ENCODE assay signal across 10 cellular contexts in the genomic region with DNA sequence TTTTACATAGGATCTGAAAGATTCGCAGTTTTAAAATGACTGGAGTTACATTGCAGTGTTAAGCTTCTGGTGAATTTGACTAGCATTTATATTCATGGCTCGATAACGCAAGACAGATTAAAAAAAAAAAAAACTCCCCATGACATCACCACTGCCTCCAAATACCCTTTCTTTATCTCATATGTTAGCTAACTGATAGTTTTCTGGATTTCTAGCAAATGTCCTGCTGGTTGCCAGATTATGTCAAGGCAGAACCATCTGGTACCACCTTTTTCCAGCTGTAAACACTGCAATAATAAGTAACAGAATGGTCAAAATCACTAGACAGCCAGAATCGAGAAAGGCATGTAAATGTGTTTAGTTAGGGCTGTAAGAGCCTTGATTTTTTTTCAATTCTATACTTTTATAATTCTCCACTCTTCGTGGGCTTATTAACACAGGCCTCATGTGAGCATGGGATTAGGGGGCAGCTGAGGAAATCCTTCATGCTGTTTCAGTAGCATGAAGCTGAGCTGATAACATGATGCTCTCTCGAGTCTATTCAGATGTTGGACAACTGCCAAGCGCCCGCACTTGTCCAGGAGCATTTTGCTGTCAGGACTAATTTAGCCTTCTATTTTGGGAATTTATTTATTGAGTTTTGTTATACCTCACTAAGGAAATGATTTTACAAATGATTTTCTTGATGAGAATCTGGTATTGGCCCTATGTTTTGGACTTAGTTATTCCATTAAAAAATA.
A peak's percentile ranks its signal among the peaks of the same experiment; 100 is the strongest.
DNase-seq lines count a peak whose midpoint lies in the region; ATAC-seq, FAIRE-seq and TF ChIP-seq lines count a peak whose summit lies in the region.
"Had no signal": no experiment of that assay in that cellular context is flagged by ENCODE, and none has a peak within 500 bp of the region (broad histone marks: within the 10 kb centered on the region; RNA-seq: fewer than 3 reads in every experiment).

No MANE protein-coding gene starts in this region.

- POLR2A ChIA-PET in SK-N-SH (lab: Yijun Ruan, JAX) = interaction anchor here (2.2 kb wide), 1 partner anchor 207 kb away, joined by 7 read pairs; the partner anchor contains the start of gene CARMIL1

- H3K79me2 ChIP-seq in SK-N-SH (ENCODE audit: insufficient read depth) = no peaks in the 10 kb centered on the region
- H3K79me2 ChIP-seq in hepatocyte = no peaks in the 10 kb centered on the region

- DNase-seq in DMS153 (lab: John Stamatoyannopoulos, UW) = peak; percentile 68
- peak; percentile 58 for DNase-seq in NCI-H2107 (lab: John Stamatoyannopoulos, UW)
- peak; percentile 39 for DNase-seq in SK-N-SH
- DNase-seq in hepatocyte (ENCODE audit: low spot score) = peak; percentile 31
- no peak for DNase-seq in mucosa of descending colon
- no peak for DNase-seq in stimulated activated CD4-positive, alpha-beta T cell treated with anti-CD3 and anti-CD28 coated beads, Interleukin-1b, Interleukin-23, amount 100 ng/mL, for 48 hours
- DNase-seq in GM12892 (ENCODE audit: insufficient read length) = no peak
- DNase-seq: activated naive CD4-positive, alpha-beta T cell treated with anti-CD3 and anti-CD28 coated beads, Interleukin-2, amount 10 ng/mL, durations not matched to agents 7 days and 5 days; naive thymus-derived CD4-positive, alpha-beta T cell had no signal

- TF ChIP-seq RAD21 in SK-N-SH (IDR thresholded peaks at IDR 0.05; ENCODE audit: low read length) = no peak

- TF ChIP-seq CTCF in SK-N-SH (IDR thresholded peaks at IDR 0.05) (no peak), hepatocyte (IDR thresholded peaks at IDR 0.05; ENCODE audit: poor library complexity) (no peak), mucosa of descending colon (IDR thresholded peaks at IDR 0.05) (no peak)

- no peaks in the 10 kb centered on the region for H3K9me2 ChIP-seq in SK-N-SH
- no peaks in the 10 kb centered on the region for H3K9me2 ChIP-seq in hepatocyte (replicated peaks; ENCODE audit: insufficient read depth)

- intact Hi-C loops in mucosa of descending colon (cut with DNase I, micrococcal nuclease) = loop anchor here in 1 of 2 donors (10.0 kb wide), 1 partner anchor 211 kb away; the partner anchor contains the start of gene CARMIL1

- FAIRE-seq in GM12892 (lab: Jason Lieb, UNC) = no peak

- ATAC-seq in mucosa of descending colon = no peak
- no peak for ATAC-seq in GM21526 (IDR thresholded peaks at IDR 0.05; ENCODE audit: low FRiP score, unreplicated experiment)
- ATAC-seq: naive thymus-derived CD4-positive, alpha-beta T cell had no signal

- no peak overlapping the region for H3K4me3 ChIP-seq in SK-N-SH (ENCODE audit: low read depth in 2 of 2, low read length in 1 of 2)
- no peak overlapping the region for H3K4me3 ChIP-seq in hepatocyte
- H3K4me3 ChIP-seq in mucosa of descending colon = no peak overlapping the region

- H2AFZ ChIP-seq in SK-N-SH (ENCODE audit: low read depth) (no peak overlapping the region), hepatocyte (no peak overlapping the region)

- H3K27ac ChIP-seq in SK-N-SH (ENCODE audit: low read depth in 2 of 2, low read length in 1 of 2) (peak overlapping the region in 1 of 2 experiments; percentile 45; a peak in 2 of 4 replicates), hepatocyte (no peak overlapping the region)

- H3K36me3 ChIP-seq in SK-N-SH (replicated peaks in 1 of 2; ENCODE audit: control insufficient read depth in 1 of 2, insufficient read depth in 2 of 2, low read length in 1 of 2) (no peaks in the 10 kb centered on the region), hepatocyte (replicated peaks; ENCODE audit: insufficient read depth, low read depth) (no peaks in the 10 kb centered on the region), mucosa of descending colon (ENCODE audit: low read depth) (no peaks in the 10 kb centered on the region)

- CTCF ChIA-PET in SK-N-SH (lab: Yijun Ruan, JAX) = interaction anchor here (0.7 to 8.6 kb wide), 7 partner anchors 17 to 234 kb away, joined by 3 to 151 read pairs (median 3); partner anchors contain the start of gene CARMIL1

- TF ChIP-seq POLR2A in GM12892 (IDR thresholded peaks at IDR 0.05; ENCODE audit: low read depth, low read length) = no peak

- H3K9me3 ChIP-seq in SK-N-SH (no peaks in the 10 kb centered on the region), hepatocyte (ENCODE audit: low read depth) (no peaks in the 10 kb centered on the region), mucosa of descending colon (no peaks in the 10 kb centered on the region)

- peaks cover 0 to 11% of the 10 kb centered on the region in 2 experiments; a peak in 2 of 4 replicates for H3K4me1 ChIP-seq in SK-N-SH (ENCODE audit: control insufficient read depth in 1 of 2, insufficient read depth in 2 of 2, low read depth in 1 of 2, low read length in 1 of 2)
- no peaks in the 10 kb centered on the region for H3K4me1 ChIP-seq in hepatocyte (ENCODE audit: insufficient read depth)
- no peaks in the 10 kb centered on the region for H3K4me1 ChIP-seq in mucosa of descending colon (ENCODE audit: low read depth)

- TF ChIP-seq EP300 in SK-N-SH (IDR thresholded peaks at IDR 0.05; ENCODE audit: borderline replicate concordance in 1 of 2, low read depth in 1 of 2, low read length in 1 of 2) = no peak

- H3K4me2 ChIP-seq in SK-N-SH = no peak overlapping the region
- H3K4me2 ChIP-seq in hepatocyte = no peak overlapping the region

- H3K27me3 ChIP-seq in SK-N-SH (ENCODE audit: insufficient read depth) = no peaks in the 10 kb centered on the region
- H3K27me3 ChIP-seq in hepatocyte = no peaks in the 10 kb centered on the region

- H4K20me1 ChIP-seq in SK-N-SH (ENCODE audit: insufficient read depth) = no peaks in the 10 kb centered on the region
- H4K20me1 ChIP-seq in hepatocyte (ENCODE audit: insufficient read depth, poor library complexity, severe bottlenecking) = no peaks in the 10 kb centered on the region

- H3K9ac ChIP-seq in SK-N-SH = no peak overlapping the region

- WGBS in SK-N-SH (ENCODE audit: low lambda C conversion rate) = 40% methylated on average over 8 of the region's 8 CpGs
- whole genome bisulfite sequencing in hepatocyte (ENCODE audit: low lambda C conversion rate, missing lambda C conversion rate) = 56% methylated on average over 8 of the region's 8 CpGs

- H3F3A ChIP-seq in SK-N-SH (replicated peaks; ENCODE audit: insufficient read depth) = no peaks in the 10 kb centered on the region

TF ChIP-seq in SK-N-SH, 30 proteins besides CTCF, POLR2A, EP300 and RAD21:
- TF ChIP-seq JUND (IDR thresholded peaks at IDR 0.05) = no peak
- TF ChIP-seq, protein P1, sequence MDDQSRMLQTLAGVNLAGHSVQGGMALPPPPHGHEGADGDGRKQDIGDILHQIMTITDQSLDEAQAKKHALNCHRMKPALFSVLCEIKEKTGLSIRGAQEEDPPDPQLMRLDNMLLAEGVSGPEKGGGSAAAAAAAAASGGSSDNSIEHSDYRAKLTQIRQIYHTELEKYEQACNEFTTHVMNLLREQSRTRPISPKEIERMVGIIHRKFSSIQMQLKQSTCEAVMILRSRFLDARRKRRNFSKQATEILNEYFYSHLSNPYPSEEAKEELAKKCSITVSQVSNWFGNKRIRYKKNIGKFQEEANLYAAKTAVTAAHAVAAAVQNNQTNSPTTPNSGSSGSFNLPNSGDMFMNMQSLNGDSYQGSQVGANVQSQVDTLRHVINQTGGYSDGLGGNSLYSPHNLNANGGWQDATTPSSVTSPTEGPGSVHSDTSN (IDR thresholded peaks at IDR 0.05) = peak; percentile 69
- peak; percentile 4; the same call in 1 of the 2 replicates for TF ChIP-seq GATA2 (CRISPR knock-in tag; IDR thresholded peaks at IDR 0.05)
- no peak for TF ChIP-seq GABPA (IDR thresholded peaks at IDR 0.05; ENCODE audit: low read depth)
- no peak for TF ChIP-seq YY1 (IDR thresholded peaks at IDR 0.05; ENCODE audit: low read depth)
- TF ChIP-seq NFIC (IDR thresholded peaks at IDR 0.05; ENCODE audit: borderline replicate concordance) = peak; percentile 63
- TF ChIP-seq RCOR1 (IDR thresholded peaks at IDR 0.05; ENCODE audit: low read length) = 0 out of 2 replicates have a peak, but pooled peaks have one; percentile 4
- no peak for TF ChIP-seq ELF1 (IDR thresholded peaks at IDR 0.05)
- TF ChIP-seq MEF2A (IDR thresholded peaks at IDR 0.05; ENCODE audit: borderline replicate concordance, low read depth) = no peak
- TF ChIP-seq MXI1 (IDR thresholded peaks at IDR 0.05; ENCODE audit: low read depth, low read length) = no peak; the same call in 1 of the 2 replicates
- TF ChIP-seq ZBTB33 (IDR thresholded peaks at IDR 0.05; ENCODE audit: borderline replicate concordance, low read depth) = no peak
- no peak for TF ChIP-seq TAF1 (IDR thresholded peaks at IDR 0.05; ENCODE audit: borderline replicate concordance, low read depth, low read length)
TF ChIP-seq in SK-N-SH: peak in this region for 4.

Comparison
In these comparisons a context has a peak if more than half of its experiments do, and no peak if none do; other contexts are left out.
1. DNase-seq: peak in DMS153 (single experiment), NCI-H2107 (single experiment), SK-N-SH (single experiment) and hepatocyte (single experiment); none in mucosa of descending colon (0 of 3), stimulated activated CD4-positive, alpha-beta T cell treated with anti-CD3 and anti-CD28 coated beads, Interleukin-1b, Interleukin-23, amount 100 ng/mL, for 48 hours (single experiment) and GM12892 (single experiment).